Comparison of ENCODE assay signal across 35 cellular contexts in the genomic region with DNA sequence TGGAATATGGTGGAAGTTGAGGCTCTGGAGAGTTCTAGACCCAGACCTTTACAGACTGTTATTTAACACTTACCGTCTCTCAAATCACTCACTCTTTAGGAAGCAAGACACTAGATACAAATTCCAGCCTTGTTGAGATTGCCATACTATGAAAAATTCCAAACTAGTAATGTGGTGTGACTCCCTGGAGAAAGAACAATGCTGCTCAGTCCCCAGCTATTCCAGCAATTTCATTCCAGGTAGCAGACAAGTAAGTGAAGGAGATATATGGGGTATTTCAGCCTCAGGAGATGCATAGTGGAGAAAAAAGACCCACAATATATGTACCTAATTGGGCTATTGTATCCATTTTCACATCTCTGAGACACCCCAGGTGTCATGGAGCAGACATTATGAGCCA.
"Had no signal": no experiment of that assay in that cellular context is flagged by ENCODE, and none has a peak within 500 bp of the region (broad histone marks: within the 10 kb centered on the region; RNA-seq: fewer than 3 reads in every experiment).

No MANE protein-coding gene starts in this region.

- H3K4me3 ChIP-seq: MG63 had no signal

- H3K9me3 ChIP-seq: MG63 had no signal

- H3K36me3 ChIP-seq: MG63 had no signal

- H3K27me3 ChIP-seq: MG63 had no signal

- DNase-seq: Karpas-422, MG63, MM.1S, MV-4-11, NCI-H1048, NCI-H1092, NCI-H1092 treated with DMSO at 0.1 percent for 48 hours, NCI-H1105, NCI-H1105 treated with DMSO at 0.1 percent for 48 hours, NCI-H1417, NCI-H1417 treated with DMSO at 0.1 percent for 48 hours, NCI-H1436, NCI-H1436 treated with DMSO at 0.1 percent for 48 hours, NCI-H146, NCI-H1694, NCI-H1694 treated with DMSO at 0.1 percent for 48 hours, NCI-H187, NCI-H187 treated with DMSO at 0.1 percent for 48 hours, NCI-H1930, NCI-H2029, NCI-H2029 treated with DMSO at 0.1 percent for 48 hours, NCI-H2081, NCI-H2081 treated with DMSO at 0.1 percent for 48 hours, NCI-H2107, NCI-H2171, NCI-H2171 treated with DMSO at 0.1 percent for 48 hours, NCI-H2227 treated with DMSO at 0.1 percent for 48 hours, NCI-H226, NCI-H345, NCI-H446, NCI-H446 treated with DMSO at 0.1 percent for 48 hours, NCI-H510A, NCI-H510A treated with DMSO at 0.1 percent for 48 hours, NCI-H524, NCI-H524 treated with DMSO at 0.1 percent for 48 hours had no signal
